In the genomic region with DNA sequence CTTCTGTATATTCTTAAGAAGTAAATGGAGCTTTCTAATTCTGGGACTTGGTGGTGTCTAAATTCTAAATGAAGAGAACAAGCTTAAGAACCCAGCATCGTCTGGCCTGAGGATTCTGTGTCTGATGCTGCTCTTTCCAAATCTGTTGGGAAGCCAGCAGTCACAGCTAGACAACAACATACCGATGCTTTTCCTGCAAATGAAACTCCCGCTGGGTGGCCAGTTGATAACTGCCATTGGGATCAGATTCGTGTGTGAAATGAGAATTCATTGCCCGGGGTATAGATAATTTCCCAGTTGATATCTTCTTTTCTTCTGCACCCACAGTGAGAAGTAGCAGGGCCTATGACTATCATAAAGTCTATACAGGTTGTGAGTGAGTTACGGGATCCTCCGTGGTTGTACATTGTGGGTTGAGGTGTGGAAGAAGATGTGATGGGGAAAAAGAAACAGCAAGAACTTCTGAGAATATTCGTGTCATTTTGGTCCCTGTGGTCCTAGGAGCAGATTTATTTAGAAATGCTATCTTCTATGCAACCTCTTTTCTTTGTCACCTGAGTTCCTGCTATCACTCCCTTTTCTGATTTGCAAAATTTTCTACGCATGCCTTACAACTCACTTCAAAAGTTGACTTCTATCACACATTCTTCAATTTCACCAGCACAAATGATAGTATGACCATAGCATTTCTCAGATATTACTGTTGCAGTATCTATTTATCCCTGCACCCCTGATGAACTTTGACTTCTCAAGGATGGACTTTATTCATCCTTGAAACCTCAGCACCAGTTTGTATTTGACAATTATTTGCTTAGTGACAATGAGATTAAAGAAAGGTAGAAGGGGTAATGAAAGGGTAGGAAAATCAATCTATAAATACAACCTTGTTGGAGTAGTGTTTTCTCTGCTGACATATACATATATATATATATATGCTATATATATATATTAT, we compare ENCODE assay signal across 21 cellular contexts. TPM values are rescaled to one million over a fixed set of nuclear protein-coding genes. Genes with fewer than 3 reads are reported as not detected.
A peak's percentile ranks its signal among the peaks of the same experiment; 100 is the strongest.
DNase-seq lines count a peak whose midpoint lies in the region; ATAC-seq and TF ChIP-seq lines count a peak whose summit lies in the region.
"Had no signal": no experiment of that assay in that cellular context is flagged by ENCODE, and none has a peak within 500 bp of the region (broad histone marks: within the 10 kb centered on the region; RNA-seq: fewer than 3 reads in every experiment).

No MANE protein-coding gene starts in this region.

- H3K27ac Mint-ChIP-seq in activated CD4-positive, alpha-beta T cell treated with anti-CD3 and anti-CD28 coated beads, Interleukin-2, amount 10 ng/mL, durations not matched to agents 24 days and 14 days = peak overlapping the region; percentile 39
- no peak overlapping the region for H3K27ac Mint-ChIP-seq in natural killer cell treated with Interleukin-12 subunit alpha and Interleukin-12 subunit beta and Interleukin-15 and Interleukin-18, amount 100 ng/mL, for 72 hours
- no peak overlapping the region for H3K27ac Mint-ChIP-seq in natural killer cell
- peak overlapping the region; percentile 88 for H3K27ac Mint-ChIP-seq in activated naive CD8-positive, alpha-beta T cell treated with anti-CD3 and anti-CD28 coated beads for 36 hours
- H3K27ac Mint-ChIP-seq in stimulated activated naive CD8-positive, alpha-beta T cell treated with anti-CD3 and anti-CD28 coated beads, Interleukin-15, amount 100 ng/mL, for 72 hours = no peak overlapping the region
- H3K27ac Mint-ChIP-seq: B cell had no signal

- TF ChIP-seq CTCF in natural killer cell (IDR thresholded peaks at IDR 0.05) (no peak), uterus (IDR thresholded peaks at IDR 0.05) (no peak)

- no peaks in the 10 kb centered on the region for H3K9me3 ChIP-seq in uterus

- TF ChIP-seq POLR2A in uterus (IDR thresholded peaks at IDR 0.05) = no peak

- peaks cover 20% of the 10 kb centered on the region for H3K4me1 Mint-ChIP-seq in activated CD4-positive, alpha-beta T cell treated with anti-CD3 and anti-CD28 coated beads, Interleukin-2, amount 10 ng/mL, durations not matched to agents 24 days and 14 days
- H3K4me1 Mint-ChIP-seq in natural killer cell treated with Interleukin-12 subunit alpha and Interleukin-12 subunit beta and Interleukin-15 and Interleukin-18, amount 100 ng/mL, for 72 hours (ENCODE audit: low read depth in 2 of 2) = peaks cover 0 to 20% of the 10 kb centered on the region in 2 donors
- H3K4me1 Mint-ChIP-seq in natural killer cell = peaks cover 13% of the 10 kb centered on the region in 2 donors
- H3K4me1 Mint-ChIP-seq in activated naive CD8-positive, alpha-beta T cell treated with anti-CD3 and anti-CD28 coated beads for 36 hours = peaks cover 39% of the 10 kb centered on the region
- H3K4me1 Mint-ChIP-seq in stimulated activated naive CD8-positive, alpha-beta T cell treated with anti-CD3 and anti-CD28 coated beads, Interleukin-15, amount 100 ng/mL, for 72 hours = peaks cover 37% of the 10 kb centered on the region

- no peak overlapping the region for H3K27ac ChIP-seq in uterus
- H3K27ac ChIP-seq: KMS-11, RWPE1 had no signal

- no peak overlapping the region for H3K4me3 Mint-ChIP-seq in activated CD4-positive, alpha-beta T cell treated with anti-CD3 and anti-CD28 coated beads, Interleukin-2, amount 10 ng/mL, durations not matched to agents 24 days and 14 days
- H3K4me3 Mint-ChIP-seq in natural killer cell treated with Interleukin-12 subunit alpha and Interleukin-12 subunit beta and Interleukin-15 and Interleukin-18, amount 100 ng/mL, for 72 hours = no peak overlapping the region
- no peak overlapping the region for H3K4me3 Mint-ChIP-seq in natural killer cell
- no peak overlapping the region for H3K4me3 Mint-ChIP-seq in activated naive CD8-positive, alpha-beta T cell treated with anti-CD3 and anti-CD28 coated beads for 36 hours
- peak overlapping the region; percentile 2 to 9 for H3K4me3 Mint-ChIP-seq in stimulated activated naive CD8-positive, alpha-beta T cell treated with anti-CD3 and anti-CD28 coated beads, Interleukin-15, amount 100 ng/mL, for 72 hours
- H3K4me3 Mint-ChIP-seq: B cell had no signal

- H3K4me3 ChIP-seq in uterus = no peak overlapping the region

- no peaks in the 10 kb centered on the region for H3K27me3 ChIP-seq in uterus

- no peaks in the 10 kb centered on the region for H3K9me3 Mint-ChIP-seq in activated CD4-positive, alpha-beta T cell treated with anti-CD3 and anti-CD28 coated beads, Interleukin-2, amount 10 ng/mL, durations not matched to agents 24 days and 14 days
- H3K9me3 Mint-ChIP-seq in natural killer cell treated with Interleukin-12 subunit alpha and Interleukin-12 subunit beta and Interleukin-15 and Interleukin-18, amount 100 ng/mL, for 72 hours = no peaks in the 10 kb centered on the region
- no peaks in the 10 kb centered on the region for H3K9me3 Mint-ChIP-seq in natural killer cell
- H3K9me3 Mint-ChIP-seq in activated naive CD8-positive, alpha-beta T cell treated with anti-CD3 and anti-CD28 coated beads for 36 hours = peaks cover 3% of the 10 kb centered on the region
- H3K9me3 Mint-ChIP-seq in stimulated activated naive CD8-positive, alpha-beta T cell treated with anti-CD3 and anti-CD28 coated beads, Interleukin-15, amount 100 ng/mL, for 72 hours = no peaks in the 10 kb centered on the region

- H3K4me1 ChIP-seq in uterus = peaks cover 0 to 7% of the 10 kb centered on the region in 2 donors

- DNase-seq in activated CD4-positive, alpha-beta T cell treated with anti-CD3 and anti-CD28 coated beads, Interleukin-2, amount 10 ng/mL, durations not matched to agents 24 days and 14 days = no peak
- DNase-seq in activated CD4-positive, alpha-beta T cell treated with anti-CD3 and anti-CD28 coated beads for 1 hour = no peak
- no peak for DNase-seq in natural killer cell treated with Interleukin-12 subunit alpha and Interleukin-12 subunit beta and Interleukin-15 and Interleukin-18, amount 100 ng/mL, for 72 hours (ENCODE audit: low spot score)
- no peak for DNase-seq in natural killer cell
- peak; percentile 34 for DNase-seq in activated naive CD8-positive, alpha-beta T cell treated with anti-CD3 and anti-CD28 coated beads for 36 hours
- peak in 1 of 2 donors; percentile 38 for DNase-seq in stimulated activated naive CD8-positive, alpha-beta T cell treated with anti-CD3 and anti-CD28 coated beads, Interleukin-15, amount 100 ng/mL, for 72 hours
- no peak for DNase-seq in activated gamma-delta T cell (lab: John Stamatoyannopoulos, UW)
- DNase-seq in uterus = no peak
- DNase-seq: 8988T, DMS 273 treated with DMSO at 0.1 percent for 48 hours, DND-41, NCI-H1417 treated with DMSO at 0.1 percent for 48 hours, NCI-H187 treated with DMSO at 0.1 percent for 48 hours, NCI-H345, NCI-H524 treated with DMSO at 0.1 percent for 48 hours had no signal

- no peaks in the 10 kb centered on the region for H3K36me3 ChIP-seq in uterus

- H3K27me3 Mint-ChIP-seq in activated CD4-positive, alpha-beta T cell treated with anti-CD3 and anti-CD28 coated beads, Interleukin-2, amount 10 ng/mL, durations not matched to agents 24 days and 14 days = no peaks in the 10 kb centered on the region
- peaks cover 7 to 13% of the 10 kb centered on the region in 2 donors for H3K27me3 Mint-ChIP-seq in natural killer cell treated with Interleukin-12 subunit alpha and Interleukin-12 subunit beta and Interleukin-15 and Interleukin-18, amount 100 ng/mL, for 72 hours
- H3K27me3 Mint-ChIP-seq in natural killer cell (ENCODE audit: low read depth in 2 of 2) = peaks cover 0 to 19% of the 10 kb centered on the region in 2 donors
- peaks cover 7% of the 10 kb centered on the region for H3K27me3 Mint-ChIP-seq in activated naive CD8-positive, alpha-beta T cell treated with anti-CD3 and anti-CD28 coated beads for 36 hours
- H3K27me3 Mint-ChIP-seq in stimulated activated naive CD8-positive, alpha-beta T cell treated with anti-CD3 and anti-CD28 coated beads, Interleukin-15, amount 100 ng/mL, for 72 hours = peaks cover 15% of the 10 kb centered on the region

- peak; percentile 20 to 32 for ATAC-seq in natural killer cell treated with Interleukin-12 subunit alpha and Interleukin-12 subunit beta and Interleukin-15 and Interleukin-18, amount 100 ng/mL, for 72 hours
- no peak for ATAC-seq in natural killer cell
- ATAC-seq in stimulated activated naive CD8-positive, alpha-beta T cell treated with anti-CD3 and anti-CD28 coated beads, Interleukin-15, amount 100 ng/mL, for 72 hours = peak; percentile 90

- intact Hi-C loops in activated CD4-positive, alpha-beta T cell treated with anti-CD3 and anti-CD28 coated beads, Interleukin-2, amount 10 ng/mL, durations not matched to agents 24 days and 14 days (cut with micrococcal nuclease) = loop anchor here (2.0 to 5.0 kb wide), 2 partner anchors 26 to 38 kb away; no protein-coding TSS in a partner anchor
- intact Hi-C loops in natural killer cell (cut with micrococcal nuclease) = no loop called here
- intact Hi-C loops in uterus (cut with DNase I; ENCODE audit: low total_unique reads) = no loop called here

- no peaks in the 10 kb centered on the region for H3K36me3 Mint-ChIP-seq in activated CD4-positive, alpha-beta T cell treated with anti-CD3 and anti-CD28 coated beads, Interleukin-2, amount 10 ng/mL, durations not matched to agents 24 days and 14 days (ENCODE audit: low read depth)
- no peaks in the 10 kb centered on the region for H3K36me3 Mint-ChIP-seq in natural killer cell treated with Interleukin-12 subunit alpha and Interleukin-12 subunit beta and Interleukin-15 and Interleukin-18, amount 100 ng/mL, for 72 hours
- H3K36me3 Mint-ChIP-seq in natural killer cell = no peaks in the 10 kb centered on the region
- H3K36me3 Mint-ChIP-seq in activated naive CD8-positive, alpha-beta T cell treated with anti-CD3 and anti-CD28 coated beads for 36 hours = peaks cover 4% of the 10 kb centered on the region

RNA-seq across cellular contexts. Expression of gene NOX3, which starts 10.4 kb away (rescaled TPM):
- total RNA-seq in activated CD4-positive, alpha-beta T cell treated with anti-CD3 and anti-CD28 coated beads, Interleukin-2, amount 10 ng/mL, durations not matched to agents 24 days and 14 days = not detected in 2 replicates
- not detected for total RNA-seq in natural killer cell treated with Interleukin-12 subunit alpha and Interleukin-12 subunit beta and Interleukin-15 and Interleukin-18, amount 100 ng/mL, for 72 hours
- not detected for total RNA-seq in natural killer cell
- total RNA-seq in activated naive CD8-positive, alpha-beta T cell treated with anti-CD3 and anti-CD28 coated beads for 36 hours = not detected
- not detected for total RNA-seq in uterus
- total RNA-seq: B cell, H4, HT-29, M059J had no signal

Comparison
In these comparisons a context has a peak if more than half of its experiments do, and no peak if none do; other contexts are left out.
1. ATAC-seq: peak in natural killer cell treated with Interleukin-12 subunit alpha and Interleukin-12 subunit beta and Interleukin-15 and Interleukin-18, amount 100 ng/mL, for 72 hours (2 of 2) and stimulated activated naive CD8-positive, alpha-beta T cell treated with anti-CD3 and anti-CD28 coated beads, Interleukin-15, amount 100 ng/mL, for 72 hours (single experiment); none in natural killer cell (0 of 3).
2. H3K27ac Mint-ChIP-seq: peak in activated CD4-positive, alpha-beta T cell treated with anti-CD3 and anti-CD28 coated beads, Interleukin-2, amount 10 ng/mL, durations not matched to agents 24 days and 14 days (single experiment) and activated naive CD8-positive, alpha-beta T cell treated with anti-CD3 and anti-CD28 coated beads for 36 hours (single experiment); none in natural killer cell treated with Interleukin-12 subunit alpha and Interleukin-12 subunit beta and Interleukin-15 and Interleukin-18, amount 100 ng/mL, for 72 hours (0 of 2), natural killer cell (0 of 2) and stimulated activated naive CD8-positive, alpha-beta T cell treated with anti-CD3 and anti-CD28 coated beads, Interleukin-15, amount 100 ng/mL, for 72 hours (0 of 2).
3. H3K4me3 Mint-ChIP-seq: peak in stimulated activated naive CD8-positive, alpha-beta T cell treated with anti-CD3 and anti-CD28 coated beads, Interleukin-15, amount 100 ng/mL, for 72 hours (2 of 2); none in activated CD4-positive, alpha-beta T cell treated with anti-CD3 and anti-CD28 coated beads, Interleukin-2, amount 10 ng/mL, durations not matched to agents 24 days and 14 days (single experiment), natural killer cell treated with Interleukin-12 subunit alpha and Interleukin-12 subunit beta and Interleukin-15 and Interleukin-18, amount 100 ng/mL, for 72 hours (single experiment), natural killer cell (single experiment) and activated naive CD8-positive, alpha-beta T cell treated with anti-CD3 and anti-CD28 coated beads for 36 hours (single experiment).